Comparison of ENCODE assay signal across 28 cellular contexts in genomic region chr9:109129470-109130197, GRCh38. TPM values are rescaled to one million over a fixed set of nuclear protein-coding genes. Genes with fewer than 3 reads are reported as not detected.
A peak's percentile ranks its signal among the peaks of the same experiment; 100 is the strongest.
DNase-seq lines count a peak whose midpoint lies in the region; ATAC-seq, FAIRE-seq and TF ChIP-seq lines count a peak whose summit lies in the region.
"Had no signal": no experiment of that assay in that cellular context is flagged by ENCODE, and none has a peak within 500 bp of the region (broad histone marks: within the 10 kb centered on the region; RNA-seq: fewer than 3 reads in every experiment).

No MANE protein-coding gene starts in this region.

- DNase-seq in A549 (ENCODE audit: low read depth in 1 of 2, low spot score in 1 of 2) (no peak), endothelial cell of umbilical vein (ENCODE audit: low read depth, low spot score) (no peak), left lobe of liver (ENCODE audit: low spot score) (no peak), mucosa of descending colon (peak in 1 of 3 donors; percentile 21), PC-9 (no peak), GM10248 (ENCODE audit: extremely low spot score) (no peak), NCI-H345 treated with DMSO at 0.1 percent for 48 hours (lab: John Stamatoyannopoulos, UW; ENCODE audit: unreplicated experiment) (no peak)
- DNase-seq in natural killer cell treated with Interleukin-12 subunit alpha and Interleukin-12 subunit beta and Interleukin-15 and Interleukin-18, amount 100 ng/mL, for 72 hours (ENCODE audit: low spot score) = no peak
- DNase-seq: ACHN; AML-193; BE2C; CD4-positive, alpha-beta T cell; CD8-positive, alpha-beta memory T cell; DMS 273 treated with DMSO at 0.1 percent for 48 hours; DMS79; EL; GDM1; GM23248; H7; HCEC 1CT had no signal

- BruUV-seq in endothelial cell of umbilical vein (replicated peaks; lab: Mats Ljungman, UMichigan) (no TSS peak), PC-9 (replicated peaks; lab: Mats Ljungman, UMichigan) (no TSS peak)

- no peak overlapping the region for H3K9ac ChIP-seq in endothelial cell of umbilical vein (replicated peaks; ENCODE audit: extremely low read depth, insufficient read depth, low read length)
- H3K9ac ChIP-seq: BLaER1 treated with 17β-estradiol and CSF1 and Interleukin-3, amounts not matched to agents 10 nM and 100 nM; GM23248 had no signal

- no peak for FAIRE-seq in A549 (lab: Jason Lieb, UNC)
- peak; percentile 43 for FAIRE-seq in endothelial cell of umbilical vein (lab: Jason Lieb, UNC)
- FAIRE-seq: D721Med, GM12891, GM18507, GM19239, H1 had no signal

- POLR2A ChIA-PET in A549 (lab: Yijun Ruan, JAX) (interaction anchor here (1.1 kb wide), 1 partner anchor 10 kb away, joined by 4 read pairs; no protein-coding TSS in a partner anchor), endothelial cell of umbilical vein (lab: Charles Lee) (no interaction called here), PC-9 (lab: Charles Lee; ENCODE audit: unreplicated experiment) (no interaction called here), GM10248 (lab: Yijun Ruan, JAX) (no interaction called here)

- 53% methylated on average over 6 of the region's 6 CpGs for WGBS in A549 (ENCODE audit: missing lambda C conversion rate)

- H3K36me3 Mint-ChIP-seq in natural killer cell treated with Interleukin-12 subunit alpha and Interleukin-12 subunit beta and Interleukin-15 and Interleukin-18, amount 100 ng/mL, for 72 hours = no peaks in the 10 kb centered on the region
- H3K36me3 Mint-ChIP-seq: CD14-positive monocyte; CD8-positive, alpha-beta memory T cell had no signal

- H3K4me2 ChIP-seq in A549 (no peak overlapping the region), endothelial cell of umbilical vein (ENCODE audit: insufficient read depth, low read length) (no peak overlapping the region), PC-9 (no peak overlapping the region)
- H3K4me2 ChIP-seq: BLaER1 treated with 17β-estradiol and CSF1 and Interleukin-3, amounts not matched to agents 10 nM and 100 nM had no signal

- H3K36me3 ChIP-seq in endothelial cell of umbilical vein (ENCODE audit: control insufficient read depth in 2 of 2, extremely low read depth in 1 of 2, insufficient read depth in 2 of 2, low read length in 2 of 2) (no peaks in the 10 kb centered on the region), mucosa of descending colon (ENCODE audit: low read depth) (no peaks in the 10 kb centered on the region), PC-9 (ENCODE audit: low read depth) (no peaks in the 10 kb centered on the region)
- H3K36me3 ChIP-seq: BE2C; BLaER1 treated with 17β-estradiol and CSF1 and Interleukin-3, amounts not matched to agents 10 nM and 100 nM had no signal

- H3F3A ChIP-seq in PC-9 (ENCODE audit: insufficient read depth, low read depth) = no peaks in the 10 kb centered on the region

- no peaks in the 10 kb centered on the region for H3K4me1 ChIP-seq in A549
- H3K4me1 ChIP-seq in endothelial cell of umbilical vein (ENCODE audit: control insufficient read depth, extremely low read depth, insufficient read depth, low read length) = peaks cover 9% of the 10 kb centered on the region
- H3K4me1 ChIP-seq in mucosa of descending colon (ENCODE audit: low read depth) = peaks cover 7% of the 10 kb centered on the region
- no peaks in the 10 kb centered on the region for H3K4me1 ChIP-seq in PC-9 (replicated peaks; ENCODE audit: insufficient read depth)
- H3K4me1 ChIP-seq: BE2C had no signal

- TF ChIP-seq RAD21 in A549 (conservative IDR thresholded peaks at IDR 0.05 in 1 of 2, IDR thresholded peaks at IDR 0.05 in 1 of 2) = no peak

- dilution Hi-C loops in endothelial cell of umbilical vein (cut with MboI; ENCODE audit: extremely low pct_ligation_motif_present, low sequenced_read_pairs) = no loop called here

- H3K27me3 ChIP-seq in endothelial cell of umbilical vein (ENCODE audit: control insufficient read depth in 2 of 2, insufficient read depth in 2 of 2, low read length in 2 of 2) (no peaks in the 10 kb centered on the region), PC-9 (ENCODE audit: insufficient read depth, low read depth) (no peaks in the 10 kb centered on the region)
- H3K27me3 ChIP-seq: BE2C; BLaER1 treated with 17β-estradiol and CSF1 and Interleukin-3, amounts not matched to agents 10 nM and 100 nM had no signal

- ATAC-seq in A549 (no peak), left lobe of liver (peak; percentile 38), mucosa of descending colon (peak; percentile 77)
- ATAC-seq in natural killer cell treated with Interleukin-12 subunit alpha and Interleukin-12 subunit beta and Interleukin-15 and Interleukin-18, amount 100 ng/mL, for 72 hours = no peak

- H3K4me3 ChIP-seq in A549 (no peak overlapping the region), endothelial cell of umbilical vein (replicated peaks in 1 of 3; ENCODE audit: insufficient read depth in 1 of 3, low read depth in 1 of 3, low read length in 3 of 3) (no peak overlapping the region), mucosa of descending colon (no peak overlapping the region), PC-9 (no peak overlapping the region)
- H3K4me3 ChIP-seq: BLaER1 treated with 17β-estradiol and CSF1 and Interleukin-3, amounts not matched to agents 10 nM and 100 nM; GM23248 had no signal

- no peak overlapping the region for H2AFZ ChIP-seq in endothelial cell of umbilical vein (ENCODE audit: low read depth, low read length)
- no peak overlapping the region for H2AFZ ChIP-seq in PC-9
- H2AFZ ChIP-seq: GM23248 had no signal

- H3K79me2 ChIP-seq in endothelial cell of umbilical vein (ENCODE audit: control insufficient read depth, insufficient read depth, low read length) (no peaks in the 10 kb centered on the region), PC-9 (ENCODE audit: low read depth) (no peaks in the 10 kb centered on the region)

- no peaks in the 10 kb centered on the region for H4K20me1 ChIP-seq in endothelial cell of umbilical vein (replicated peaks; ENCODE audit: control insufficient read depth, extremely low read depth, insufficient read depth, low read length)
- H4K20me1 ChIP-seq in PC-9 (ENCODE audit: insufficient read depth) = no peaks in the 10 kb centered on the region
- H4K20me1 ChIP-seq: BLaER1 treated with 17β-estradiol and CSF1 and Interleukin-3, amounts not matched to agents 10 nM and 100 nM had no signal

- no peaks in the 10 kb centered on the region for H3K9me1 ChIP-seq in endothelial cell of umbilical vein (replicated peaks; ENCODE audit: control insufficient read depth, extremely low read depth, insufficient read depth, low read length)

- H3K27me3 Mint-ChIP-seq in natural killer cell treated with Interleukin-12 subunit alpha and Interleukin-12 subunit beta and Interleukin-15 and Interleukin-18, amount 100 ng/mL, for 72 hours = peaks cover 0 to 2% of the 10 kb centered on the region in 2 donors
- H3K27me3 Mint-ChIP-seq: CD4-positive, alpha-beta T cell had no signal

- H3K4me1 Mint-ChIP-seq in natural killer cell treated with Interleukin-12 subunit alpha and Interleukin-12 subunit beta and Interleukin-15 and Interleukin-18, amount 100 ng/mL, for 72 hours (ENCODE audit: low read depth in 2 of 2) = no peaks in the 10 kb centered on the region
- H3K4me1 Mint-ChIP-seq: CD14-positive monocyte had no signal

- no peak for TF ChIP-seq EP300 in A549 (IDR thresholded peaks at IDR 0.05)

- no peaks in the 10 kb centered on the region for H3K9me3 ChIP-seq in A549
- no peaks in the 10 kb centered on the region for H3K9me3 ChIP-seq in endothelial cell of umbilical vein (replicated peaks; ENCODE audit: control insufficient read depth, insufficient read depth, low read length)
- H3K9me3 ChIP-seq in mucosa of descending colon = no peaks in the 10 kb centered on the region
- H3K9me3 ChIP-seq in PC-9 (ENCODE audit: insufficient read depth, low read depth) = no peaks in the 10 kb centered on the region
- H3K9me3 ChIP-seq: BE2C; BLaER1 treated with 17β-estradiol and CSF1 and Interleukin-3, amounts not matched to agents 10 nM and 100 nM had no signal

- TF ChIP-seq CTCF in A549 (IDR thresholded peaks at IDR 0.05) (no peak), endothelial cell of umbilical vein (IDR thresholded peaks at IDR 0.05; ENCODE audit: extremely low read depth in 1 of 2, insufficient read depth in 1 of 2, low read depth in 1 of 2, low read length in 2 of 2) (no peak), mucosa of descending colon (IDR thresholded peaks at IDR 0.05) (no peak), PC-9 (conservative IDR thresholded peaks at IDR 0.05) (no peak), GM10248 (IDR thresholded peaks at IDR 0.05; ENCODE audit: control extremely low read depth, extremely low read depth, low read depth, missing control alignments) (no peak)

- CTCF ChIA-PET in A549 (lab: Yijun Ruan, JAX) = interaction anchor here (0.8 to 1.0 kb wide), 2 partner anchors 10 to 21 kb away, joined by 3 read pairs; partner anchors contain the start of gene TMEM245
- CTCF ChIA-PET in endothelial cell of umbilical vein (lab: Charles Lee) = interaction anchor here (0.9 to 1.3 kb wide), 3 partner anchors 10 to 96 kb away, joined by 3 to 4 read pairs (median 3); partner anchors contain the start of gene TMEM245
- CTCF ChIA-PET in PC-9 (lab: Charles Lee) = interaction anchor here (0.6 kb wide), 1 partner anchor 16 kb away, joined by 3 read pairs; no protein-coding TSS in a partner anchor
- CTCF ChIA-PET in GM10248 (lab: Yijun Ruan, JAX) = interaction anchor here (0.6 to 1.0 kb wide), 3 partner anchors 10 to 1788 kb away, joined by 3 read pairs; partner anchors contain the start of gene TMEM245

- H3K27ac ChIP-seq in A549 (no peak overlapping the region), endothelial cell of umbilical vein (ENCODE audit: insufficient read depth, low read depth, low read length) (no peak overlapping the region), PC-9 (no peak overlapping the region)
- H3K27ac ChIP-seq: 22Rv1; BLaER1 treated with 17β-estradiol and CSF1 and Interleukin-3, amounts not matched to agents 10 nM and 100 nM; GM23248 had no signal

- no peak overlapping the region for H3K4me3 Mint-ChIP-seq in natural killer cell treated with Interleukin-12 subunit alpha and Interleukin-12 subunit beta and Interleukin-15 and Interleukin-18, amount 100 ng/mL, for 72 hours
- H3K4me3 Mint-ChIP-seq: CD14-positive monocyte; CD4-positive, alpha-beta T cell; CD8-positive, alpha-beta memory T cell had no signal

- TF ChIP-seq POLR2A in A549 (IDR thresholded peaks at IDR 0.05; ENCODE audit: low read length) (no peak), endothelial cell of umbilical vein (IDR thresholded peaks at IDR 0.05; ENCODE audit: low read depth, low read length) (no peak)

- intact Hi-C loops in endothelial cell of umbilical vein (cut with micrococcal nuclease) (no loop called here), mucosa of descending colon (cut with DNase I, micrococcal nuclease) (no loop called here), PC-9 (cut with micrococcal nuclease; ENCODE audit: unreplicated experiment) (no loop called here)

- H3K27ac Mint-ChIP-seq in natural killer cell treated with Interleukin-12 subunit alpha and Interleukin-12 subunit beta and Interleukin-15 and Interleukin-18, amount 100 ng/mL, for 72 hours = no peak overlapping the region
- H3K27ac Mint-ChIP-seq: CD14-positive monocyte; CD4-positive, alpha-beta T cell; CD8-positive, alpha-beta memory T cell had no signal

- no peaks in the 10 kb centered on the region for H3K9me3 Mint-ChIP-seq in natural killer cell treated with Interleukin-12 subunit alpha and Interleukin-12 subunit beta and Interleukin-15 and Interleukin-18, amount 100 ng/mL, for 72 hours
- H3K9me3 Mint-ChIP-seq: CD14-positive monocyte; CD4-positive, alpha-beta T cell; CD8-positive, alpha-beta memory T cell had no signal

- no peaks in the 10 kb centered on the region for H3K9me2 ChIP-seq in PC-9 (ENCODE audit: insufficient read depth)

RNA-seq across cellular contexts. Expression of gene TMEM245, which starts 9.9 kb away (rescaled TPM):
- polyA plus RNA-seq in A549 (2011; rRNA removed) (88.9 and 108 TPM in 2 replicates), A549 (2017; fragmentation: RNase III; extraction: RNeasy Plus Mini Kit Qiagen cat#74134 plus additional on column Dnase treatment) (44.9 to 48.6 TPM (median 48.2 TPM) in 3 replicates), endothelial cell of umbilical vein (41.7 and 48.0 TPM in 2 replicates)
- 20.2 and 27.8 TPM in 2 replicates for polyA plus RNA-seq in A549 (2012; cell fraction: cytosol; rRNA removed)
- 18.6 and 33.2 TPM in 2 replicates for polyA plus RNA-seq in A549 (2012; cell fraction: nucleus; rRNA removed)
- polyA minus RNA-seq in A549 (2011; rRNA and poly(A)+ RNA removed) = 157 and 160 TPM in 2 replicates
- total RNA-seq in endothelial cell of umbilical vein (39.4 and 44.2 TPM in 2 replicates), left lobe of liver (33.7 TPM), mucosa of descending colon (10 to 100 TPM; 26.3 to 72.8 (median 33.6) TPM), PC-9 (2021) (58.7 and 60.3 TPM in 2 replicates)
- 22.1 and 22.7 TPM in 2 replicates for polyA plus RNA-seq in endothelial cell of umbilical vein (2011; cell fraction: cytosol; rRNA removed)
- polyA plus RNA-seq in endothelial cell of umbilical vein (2011; cell fraction: nucleus; rRNA removed) = 27.8 and 30.4 TPM in 2 replicates
- polyA plus RNA-seq in endothelial cell of umbilical vein (2012) = 40.4 and 41.8 TPM in 2 replicates
- 156 and 175 TPM in 2 replicates for polyA minus RNA-seq in endothelial cell of umbilical vein
- 57.1 TPM for polyA minus RNA-seq in endothelial cell of umbilical vein (2011; cell fraction: cytosol; rRNA and poly(A)+ RNA removed)
- polyA minus RNA-seq in endothelial cell of umbilical vein (2011; cell fraction: nucleus; rRNA and poly(A)+ RNA removed) = 64.2 and 110 TPM in 2 replicates
- 10 to 100 TPM; 23.9 to 26.7 TPM for total RNA-seq in natural killer cell treated with Interleukin-12 subunit alpha and Interleukin-12 subunit beta and Interleukin-15 and Interleukin-18, amount 100 ng/mL, for 72 hours

RNA-seq across cellular contexts. Expression of gene FRRS1L, which starts 37.4 kb away (rescaled TPM):
- 1.5 TPM in 2 replicates for polyA plus RNA-seq in A549 (2011; rRNA removed)
- polyA plus RNA-seq in A549 (2012; cell fraction: cytosol; rRNA removed) = 0.24 and 0.26 TPM in 2 replicates
- polyA plus RNA-seq in A549 (2012; cell fraction: nucleus; rRNA removed) = 0.06 and 0.17 TPM in 2 replicates
- 0.42 to 0.59 TPM (median 0.54 TPM) in 3 replicates for polyA plus RNA-seq in A549 (2017; fragmentation: RNase III; extraction: RNeasy Plus Mini Kit Qiagen cat#74134 plus additional on column Dnase treatment)
- polyA minus RNA-seq in A549 (2011; rRNA and poly(A)+ RNA removed) = 1.2 and 2.0 TPM in 2 replicates
- 0.05 TPM in 1 of 2 replicates, not detected in the other for total RNA-seq in endothelial cell of umbilical vein
- polyA plus RNA-seq in endothelial cell of umbilical vein = not detected in 2 replicates
- polyA plus RNA-seq in endothelial cell of umbilical vein (2011; cell fraction: cytosol; rRNA removed) = 0.04 and 0.07 TPM in 2 replicates
- polyA plus RNA-seq in endothelial cell of umbilical vein (2011; cell fraction: nucleus; rRNA removed) = 0.06 and 0.07 TPM in 2 replicates
- 0.31 and 0.35 TPM in 2 replicates for polyA plus RNA-seq in endothelial cell of umbilical vein (2012)
- polyA minus RNA-seq in endothelial cell of umbilical vein = 0.06 and 0.17 TPM in 2 replicates
- not detected for polyA minus RNA-seq in endothelial cell of umbilical vein (2011; cell fraction: cytosol; rRNA and poly(A)+ RNA removed)
- 0.10 TPM in 2 replicates for polyA minus RNA-seq in endothelial cell of umbilical vein (2011; cell fraction: nucleus; rRNA and poly(A)+ RNA removed)
- 0.03 TPM for total RNA-seq in left lobe of liver
- 1 to 10 TPM in 1 of 3 donors, under 1 TPM in 2; 0.49 to 4.8 (median 0.96) TPM for total RNA-seq in mucosa of descending colon
- not detected in 2 replicates for total RNA-seq in PC-9 (2021)
- total RNA-seq in natural killer cell treated with Interleukin-12 subunit alpha and Interleukin-12 subunit beta and Interleukin-15 and Interleukin-18, amount 100 ng/mL, for 72 hours = not detected
- total RNA-seq: CD4-positive, alpha-beta T cell; CD8-positive, alpha-beta memory T cell; GM23248 had no signal
- polyA plus RNA-seq: CD14-positive monocyte; CD8-positive, alpha-beta memory T cell; GM23248 had no signal

Comparison
In these comparisons a context has a peak if more than half of its experiments do, and no peak if none do; other contexts are left out.
1. ATAC-seq: peak in left lobe of liver (single experiment) and mucosa of descending colon (single experiment); none in A549 (0 of 2) and natural killer cell treated with Interleukin-12 subunit alpha and Interleukin-12 subunit beta and Interleukin-15 and Interleukin-18, amount 100 ng/mL, for 72 hours (0 of 2).